8 cellular contexts compared by ENCODE assay signal in genomic region chrX:137052641-137053235, GRCh38. TPM values are rescaled to one million over a fixed set of nuclear protein-coding genes. Genes with fewer than 3 reads are reported as not detected.
DNase-seq lines count a peak whose midpoint lies in the region; ATAC-seq and TF ChIP-seq lines count a peak whose summit lies in the region.

No MANE protein-coding gene starts in this region.

- H3K9me3 ChIP-seq in effector memory CD4-positive, alpha-beta T cell (ENCODE audit: control insufficient read depth, low read length): no peaks in the 10 kb centered on the region

- H3K4me3 ChIP-seq in effector memory CD4-positive, alpha-beta T cell (ENCODE audit: insufficient read depth, low read depth, low read length, poor library complexity, severe bottlenecking): peak overlapping the region; percentile 46

- H3K36me3 ChIP-seq in effector memory CD4-positive, alpha-beta T cell (ENCODE audit: control insufficient read depth, insufficient read depth, low read length): no peaks in the 10 kb centered on the region

- no peak overlapping the region for H3K27ac Mint-ChIP-seq in T-helper 1 cell treated with Interleukin-12 subunit alpha and Interleukin-12 subunit beta and Interleukin-4 antibody, amounts not matched to agents 30 μg/mL and 1 μg/mL, for 36 hours
- no peak overlapping the region for H3K27ac Mint-ChIP-seq in osteocyte (ENCODE audit: unreplicated experiment)

- DNase-seq in GM13976 (ENCODE audit: low spot score) (peak; percentile 18), osteocyte (ENCODE audit: extremely low spot score, unreplicated experiment) (no peak), NCI-H526 treated with DMSO at 0.1 percent for 48 hours (lab: John Stamatoyannopoulos, UW) (no peak), HPDE6-E6E7 (ENCODE audit: extremely low spot score) (no peak), amniotic stem cell (lab: John Stamatoyannopoulos, UW) (no peak)
- no peak for DNase-seq in effector memory CD4-positive, alpha-beta T cell

- no peaks in the 10 kb centered on the region for H3K27me3 ChIP-seq in effector memory CD4-positive, alpha-beta T cell (replicated peaks; ENCODE audit: control insufficient read depth, insufficient read depth, low read length, poor library complexity, severe bottlenecking)

- peak; percentile 22 for ATAC-seq in HG02759 (IDR thresholded peaks at IDR 0.05; ENCODE audit: unreplicated experiment)

- in situ Hi-C loops in GM13976 (cut with MboI; ENCODE audit: low sequenced_read_pairs, unreplicated experiment): loop anchor here (10.0 kb wide), 1 partner anchor 98 kb away; no protein-coding TSS in a partner anchor

- no peak overlapping the region for H3K27ac ChIP-seq in effector memory CD4-positive, alpha-beta T cell (ENCODE audit: insufficient read depth, low read length, poor library complexity, severe bottlenecking)

- TF ChIP-seq CTCF in GM13976 (IDR thresholded peaks at IDR 0.05; ENCODE audit: borderline replicate concordance, control extremely low read depth, extremely low read depth, insufficient read depth, missing control alignments) (no peak), osteocyte (IDR thresholded peaks at IDR 0.05) (no peak)

- peaks cover 9% of the 10 kb centered on the region for H3K4me1 Mint-ChIP-seq in T-helper 1 cell treated with Interleukin-12 subunit alpha and Interleukin-12 subunit beta and Interleukin-4 antibody, amounts not matched to agents 30 μg/mL and 1 μg/mL, for 36 hours (ENCODE audit: low read depth)
- peaks cover 8% of the 10 kb centered on the region for H3K4me1 Mint-ChIP-seq in osteocyte (ENCODE audit: unreplicated experiment)

- no peaks in the 10 kb centered on the region for H3K9me3 Mint-ChIP-seq in T-helper 1 cell treated with Interleukin-12 subunit alpha and Interleukin-12 subunit beta and Interleukin-4 antibody, amounts not matched to agents 30 μg/mL and 1 μg/mL, for 36 hours
- no peaks in the 10 kb centered on the region for H3K9me3 Mint-ChIP-seq in osteocyte (ENCODE audit: unreplicated experiment)

- H3K4me3 Mint-ChIP-seq in T-helper 1 cell treated with Interleukin-12 subunit alpha and Interleukin-12 subunit beta and Interleukin-4 antibody, amounts not matched to agents 30 μg/mL and 1 μg/mL, for 36 hours: peak overlapping the region; percentile 88
- peak overlapping the region; percentile 80 for H3K4me3 Mint-ChIP-seq in osteocyte (ENCODE audit: unreplicated experiment)

- H3K36me3 Mint-ChIP-seq in T-helper 1 cell treated with Interleukin-12 subunit alpha and Interleukin-12 subunit beta and Interleukin-4 antibody, amounts not matched to agents 30 μg/mL and 1 μg/mL, for 36 hours (ENCODE audit: low read depth): no peaks in the 10 kb centered on the region
- no peaks in the 10 kb centered on the region for H3K36me3 Mint-ChIP-seq in osteocyte (ENCODE audit: unreplicated experiment)

- peaks cover 51% of the 10 kb centered on the region for H3K27me3 Mint-ChIP-seq in T-helper 1 cell treated with Interleukin-12 subunit alpha and Interleukin-12 subunit beta and Interleukin-4 antibody, amounts not matched to agents 30 μg/mL and 1 μg/mL, for 36 hours (ENCODE audit: low read depth)
- H3K27me3 Mint-ChIP-seq in osteocyte (ENCODE audit: unreplicated experiment): peaks cover 45% of the 10 kb centered on the region

- no peaks in the 10 kb centered on the region for H3K4me1 ChIP-seq in effector memory CD4-positive, alpha-beta T cell (ENCODE audit: control insufficient read depth, insufficient read depth, low read length, poor library complexity, severe bottlenecking)

RNA-seq across cellular contexts. Expression of gene GPR101, which starts 18.9 kb away (rescaled TPM):
- total RNA-seq in osteocyte: not detected in 2 replicates
